Comparison of ENCODE assay signal across 20 cellular contexts in genomic region chr6:18047406-18047805, GRCh38. TPM values are rescaled to one million over a fixed set of nuclear protein-coding genes. Genes with fewer than 3 reads are reported as not detected.
DNase-seq lines count a peak whose midpoint lies in the region; ATAC-seq and TF ChIP-seq lines count a peak whose summit lies in the region.
"Had no signal": no experiment of that assay in that cellular context is flagged by ENCODE, and none has a peak within 500 bp of the region (broad histone marks: within the 10 kb centered on the region; RNA-seq: fewer than 3 reads in every experiment).

No MANE protein-coding gene starts in this region.

- no CpG with 5 or more reads among the region's 2 CpGs for WGBS in IMR-90 (ENCODE audit: extremely low coverage in 2 of 2, insufficient read length in 1 of 2), 2 experiments

- H3K27ac ChIP-seq in IMR-90 (ENCODE audit: insufficient read depth, low read length) (no peak overlapping the region), left lung (no peak overlapping the region)
- H3K27ac ChIP-seq: A549, tibial nerve had no signal

- no peak overlapping the region for H3K14ac ChIP-seq in IMR-90 (replicated peaks; ENCODE audit: low read depth, low read length)

- H2AK5ac ChIP-seq in IMR-90 (ENCODE audit: low read depth, low read length) = no peak overlapping the region

- no peak overlapping the region for H3K56ac ChIP-seq in IMR-90 (ENCODE audit: extremely low read depth, insufficient read depth, low read length)

- no peak overlapping the region for H3K9ac ChIP-seq in IMR-90 (ENCODE audit: low read depth, low read length)

- peaks cover 0 to 19% of the 10 kb centered on the region in 2 donors for H3K27me3 Mint-ChIP-seq in natural killer cell treated with Interleukin-12 subunit alpha and Interleukin-12 subunit beta and Interleukin-15 and Interleukin-18, amount 100 ng/mL, for 72 hours
- H3K27me3 Mint-ChIP-seq in activated CD8-positive, alpha-beta T cell treated with anti-CD3 and anti-CD28 coated beads, Interleukin-2, amount 10 ng/mL, durations not matched to agents 7 days and 5 days (ENCODE audit: low read depth) = peaks cover 3% of the 10 kb centered on the region
- H3K27me3 Mint-ChIP-seq: activated B cell treated with CpG ODN at 0.5 μM for 24 hours, IgD-negative memory B cell had no signal

- no TSS peak for BruUV-seq in IMR-90 (replicated peaks; lab: Mats Ljungman, UMichigan)

- no peak overlapping the region for H2AFZ ChIP-seq in IMR-90 (replicated peaks; ENCODE audit: low read length, poor library complexity)

- H3K27me3 ChIP-seq in IMR-90 (ENCODE audit: control insufficient read depth, insufficient read depth, low read length) (no peaks in the 10 kb centered on the region), left lung (no peaks in the 10 kb centered on the region)
- H3K27me3 ChIP-seq: tibial nerve had no signal

- no peaks in the 10 kb centered on the region for H4K20me1 ChIP-seq in IMR-90 (ENCODE audit: insufficient read depth, low read length)

- DNase-seq in A172 (ENCODE audit: low spot score) = peak; percentile 45
- peak; percentile 84 for DNase-seq in IMR-90
- DNase-seq in cardiac fibroblast (ENCODE audit: low read depth in 2 of 2) = peak; percentile 24 to 49
- no peak for DNase-seq in left lung
- no peak for DNase-seq in natural killer cell treated with Interleukin-12 subunit alpha and Interleukin-12 subunit beta and Interleukin-15 and Interleukin-18, amount 100 ng/mL, for 72 hours (ENCODE audit: low spot score)
- DNase-seq in activated CD8-positive, alpha-beta T cell treated with anti-CD3 and anti-CD28 coated beads, Interleukin-2, amount 10 ng/mL, durations not matched to agents 7 days and 5 days = no peak
- no peak for DNase-seq in T-helper 9 cell
- DNase-seq: activated B cell treated with CpG ODN at 0.5 μM for 24 hours; activated CD8-positive, alpha-beta memory T cell treated with anti-CD3 and anti-CD28 coated beads, Interleukin-2, amount 10 ng/mL, durations not matched to agents 7 days and 5 days; activated naive CD4-positive, alpha-beta T cell treated with Interleukin-2 at 50 U/mL for 16 hours; left ventricle myocardium superior; natural killer cell; NCI-H1436; NCI-H446 treated with DMSO at 0.1 percent for 48 hours; stimulated activated CD4-positive, alpha-beta T cell treated with anti-CD3 and anti-CD28 coated beads, Interleukin-1b, Interleukin-23, amount 100 ng/mL, for 48 hours had no signal

- TF ChIP-seq RAD21 in IMR-90 (IDR thresholded peaks at IDR 0.05; ENCODE audit: low read length) = no peak

- H3K4ac ChIP-seq in IMR-90 (ENCODE audit: low read depth, low read length) = no peak overlapping the region

- dilution Hi-C loops in IMR-90 (cut with HindIII; ENCODE audit: low sequenced_read_pairs, unreplicated experiment) = no loop called here

- H2BK5ac ChIP-seq in IMR-90 (ENCODE audit: low read depth, low read length, poor library complexity, severe bottlenecking) = no peak overlapping the region

- H3K23ac ChIP-seq in IMR-90 (ENCODE audit: low read depth, low read length) = no peak overlapping the region

- H4K91ac ChIP-seq in IMR-90 (ENCODE audit: insufficient read depth, low read depth, low read length) = no peak overlapping the region

- POLR2A ChIA-PET in IMR-90 (lab: Charles Lee; ENCODE audit: unreplicated experiment) = interaction anchor here (0.6 kb wide), 1 partner anchor 59 kb away, joined by 3 read pairs; no protein-coding TSS in a partner anchor
- POLR2A ChIA-PET in activated CD8-positive, alpha-beta T cell treated with anti-CD3 and anti-CD28 coated beads, Interleukin-2, amount 10 ng/mL, durations not matched to agents 7 days and 5 days (lab: Charles Lee) = no interaction called here

- H3K27ac Mint-ChIP-seq in natural killer cell treated with Interleukin-12 subunit alpha and Interleukin-12 subunit beta and Interleukin-15 and Interleukin-18, amount 100 ng/mL, for 72 hours = no peak overlapping the region
- H3K27ac Mint-ChIP-seq in activated CD8-positive, alpha-beta T cell treated with anti-CD3 and anti-CD28 coated beads, Interleukin-2, amount 10 ng/mL, durations not matched to agents 7 days and 5 days = no peak overlapping the region
- H3K27ac Mint-ChIP-seq: activated B cell treated with CpG ODN at 0.5 μM for 24 hours; activated CD8-positive, alpha-beta memory T cell treated with anti-CD3 and anti-CD28 coated beads, Interleukin-2, amount 10 ng/mL, durations not matched to agents 7 days and 5 days; IgD-negative memory B cell; natural killer cell had no signal

- CTCF ChIA-PET in IMR-90 (lab: Yijun Ruan, JAX) = no interaction called here
- CTCF ChIA-PET in activated CD8-positive, alpha-beta T cell treated with anti-CD3 and anti-CD28 coated beads, Interleukin-2, amount 10 ng/mL, durations not matched to agents 7 days and 5 days (lab: Charles Lee) = interaction anchor here (0.7 kb wide), 1 partner anchor 76 kb away, joined by 3 read pairs; no protein-coding TSS in a partner anchor

- intact Hi-C loops in IMR-90 (cut with micrococcal nuclease) (no loop called here), left lung (cut with DNase I) (no loop called here)

- peaks cover 0 to 9% of the 10 kb centered on the region in 2 donors for H3K4me1 Mint-ChIP-seq in natural killer cell treated with Interleukin-12 subunit alpha and Interleukin-12 subunit beta and Interleukin-15 and Interleukin-18, amount 100 ng/mL, for 72 hours (ENCODE audit: low read depth in 2 of 2)
- no peaks in the 10 kb centered on the region for H3K4me1 Mint-ChIP-seq in activated CD8-positive, alpha-beta T cell treated with anti-CD3 and anti-CD28 coated beads, Interleukin-2, amount 10 ng/mL, durations not matched to agents 7 days and 5 days (ENCODE audit: low read depth)
- H3K4me1 Mint-ChIP-seq: activated B cell treated with CpG ODN at 0.5 μM for 24 hours; activated CD8-positive, alpha-beta memory T cell treated with anti-CD3 and anti-CD28 coated beads, Interleukin-2, amount 10 ng/mL, durations not matched to agents 7 days and 5 days; central memory CD8-positive, alpha-beta T cell; natural killer cell had no signal

- peak; percentile 25; the same call in 1 of the 2 replicates for ATAC-seq in IMR-90 (ENCODE audit: low read depth)
- ATAC-seq in left lung = peak; percentile 51
- ATAC-seq in natural killer cell treated with Interleukin-12 subunit alpha and Interleukin-12 subunit beta and Interleukin-15 and Interleukin-18, amount 100 ng/mL, for 72 hours = no peak
- no peak for ATAC-seq in activated CD8-positive, alpha-beta T cell treated with anti-CD3 and anti-CD28 coated beads, Interleukin-2, amount 10 ng/mL, durations not matched to agents 7 days and 5 days
- no peak for ATAC-seq in GM21423 (IDR thresholded peaks at IDR 0.05; ENCODE audit: unreplicated experiment)
- ATAC-seq: A549; activated CD8-positive, alpha-beta memory T cell treated with anti-CD3 and anti-CD28 coated beads, Interleukin-2, amount 10 ng/mL, durations not matched to agents 7 days and 5 days; left ventricle myocardium superior; natural killer cell had no signal

- H3K9me3 ChIP-seq in IMR-90 (ENCODE audit: control insufficient read depth, insufficient read depth, low read length) (no peaks in the 10 kb centered on the region), left lung (no peaks in the 10 kb centered on the region)
- H3K9me3 ChIP-seq: A549, tibial nerve had no signal

- no peak overlapping the region for H3K4me3 Mint-ChIP-seq in natural killer cell treated with Interleukin-12 subunit alpha and Interleukin-12 subunit beta and Interleukin-15 and Interleukin-18, amount 100 ng/mL, for 72 hours
- no peak overlapping the region for H3K4me3 Mint-ChIP-seq in activated CD8-positive, alpha-beta T cell treated with anti-CD3 and anti-CD28 coated beads, Interleukin-2, amount 10 ng/mL, durations not matched to agents 7 days and 5 days
- H3K4me3 Mint-ChIP-seq: activated B cell treated with CpG ODN at 0.5 μM for 24 hours; activated CD8-positive, alpha-beta memory T cell treated with anti-CD3 and anti-CD28 coated beads, Interleukin-2, amount 10 ng/mL, durations not matched to agents 7 days and 5 days; central memory CD8-positive, alpha-beta T cell; IgD-negative memory B cell; natural killer cell had no signal

- H4K5ac ChIP-seq in IMR-90 (ENCODE audit: low read depth, low read length) = no peak overlapping the region

- no peak overlapping the region for H3K4me3 ChIP-seq in IMR-90 (ENCODE audit: insufficient read depth, low read depth, low read length)
- H3K4me3 ChIP-seq in cardiac fibroblast (replicated peaks in 1 of 2; ENCODE audit: low read depth in 2 of 2, low read length in 2 of 2) = no peak overlapping the region
- H3K4me3 ChIP-seq in left lung = no peak overlapping the region
- H3K4me3 ChIP-seq: A549, tibial nerve had no signal

- H3K4me1 ChIP-seq in IMR-90 (ENCODE audit: control insufficient read depth, insufficient read depth, low read length) = peaks cover 7% of the 10 kb centered on the region
- H3K4me1 ChIP-seq in left lung = peaks cover 8% of the 10 kb centered on the region in 2 donors

- no peak overlapping the region for H2BK15ac ChIP-seq in IMR-90 (ENCODE audit: low read depth, low read length)

- no peaks in the 10 kb centered on the region for H3K36me3 Mint-ChIP-seq in natural killer cell treated with Interleukin-12 subunit alpha and Interleukin-12 subunit beta and Interleukin-15 and Interleukin-18, amount 100 ng/mL, for 72 hours
- no peaks in the 10 kb centered on the region for H3K36me3 Mint-ChIP-seq in activated CD8-positive, alpha-beta T cell treated with anti-CD3 and anti-CD28 coated beads, Interleukin-2, amount 10 ng/mL, durations not matched to agents 7 days and 5 days (ENCODE audit: low read depth)
- H3K36me3 Mint-ChIP-seq: activated CD8-positive, alpha-beta memory T cell treated with anti-CD3 and anti-CD28 coated beads, Interleukin-2, amount 10 ng/mL, durations not matched to agents 7 days and 5 days; natural killer cell had no signal

- H2AK9ac ChIP-seq in IMR-90 (replicated peaks; ENCODE audit: low read depth, low read length, poor library complexity) = no peak overlapping the region

- in situ Hi-C loops in IMR-90 (cut with MboI; ENCODE audit: low sequenced_read_pairs) = no loop called here

- H2BK20ac ChIP-seq in IMR-90 (ENCODE audit: low read depth, low read length) = no peak overlapping the region

- H3K36me3 ChIP-seq in IMR-90 (ENCODE audit: control insufficient read depth, insufficient read depth, low read length) (no peaks in the 10 kb centered on the region), left lung (no peaks in the 10 kb centered on the region)
- H3K36me3 ChIP-seq: tibial nerve had no signal

- H3K18ac ChIP-seq in IMR-90 (ENCODE audit: low read depth, low read length) = no peak overlapping the region

- H3K9me3 Mint-ChIP-seq in natural killer cell treated with Interleukin-12 subunit alpha and Interleukin-12 subunit beta and Interleukin-15 and Interleukin-18, amount 100 ng/mL, for 72 hours = no peaks in the 10 kb centered on the region
- H3K9me3 Mint-ChIP-seq in activated CD8-positive, alpha-beta T cell treated with anti-CD3 and anti-CD28 coated beads, Interleukin-2, amount 10 ng/mL, durations not matched to agents 7 days and 5 days (ENCODE audit: insufficient read depth) = no peaks in the 10 kb centered on the region
- H3K9me3 Mint-ChIP-seq: activated B cell treated with CpG ODN at 0.5 μM for 24 hours; central memory CD8-positive, alpha-beta T cell; IgD-negative memory B cell; natural killer cell had no signal

- TF ChIP-seq POLR2A in IMR-90 (IDR thresholded peaks at IDR 0.05; ENCODE audit: low read depth, low read length) = no peak

- H3K4me2 ChIP-seq in IMR-90 (ENCODE audit: low read depth, low read length) = no peak overlapping the region
- H3K4me2 ChIP-seq: A549 had no signal

- no peaks in the 10 kb centered on the region for H3K79me1 ChIP-seq in IMR-90 (ENCODE audit: low read depth in 1 of 2, low read length in 2 of 2)

- H2BK120ac ChIP-seq in IMR-90 (ENCODE audit: low read depth, low read length) = no peak overlapping the region

- H3K9me1 ChIP-seq in IMR-90 (ENCODE audit: insufficient read depth, low read length) = no peaks in the 10 kb centered on the region

- TF ChIP-seq CTCF in IMR-90 (conservative IDR thresholded peaks at IDR 0.05; ENCODE audit: low read depth, low read length) (no peak), cardiac fibroblast (IDR thresholded peaks at IDR 0.05; ENCODE audit: low read depth, low read length) (no peak), left lung (IDR thresholded peaks at IDR 0.05) (no peak)

- H4K8ac ChIP-seq in IMR-90 (ENCODE audit: low read depth in 2 of 2, low read length in 2 of 2) = no peak overlapping the region

RNA-seq across cellular contexts. Expression of gene KIF13A, which starts 60.0 kb away (rescaled TPM):
- total RNA-seq in A172 (2014; rRNA removed; shearing (Covaris generic)) = 22.9 and 25.9 TPM in 2 replicates
- total RNA-seq in IMR-90 (2012; rRNA removed) = 51.8 and 53.0 TPM in 2 replicates
- polyA plus RNA-seq in IMR-90 (2012; rRNA removed) = 22.5 and 23.3 TPM in 2 replicates
- 8.8 and 10.9 TPM in 2 replicates for polyA plus RNA-seq in IMR-90 (2012; cell fraction: cytosol; rRNA removed)
- 8.3 and 25.8 TPM in 2 replicates for polyA plus RNA-seq in IMR-90 (2012; cell fraction: nucleus; rRNA removed; ENCODE audit: low replicate concordance)
- 10 to 100 TPM; 42.7 to 49.3 TPM for total RNA-seq in left lung
- 10 to 100 TPM in 1 of 2 donors, 1 to 10 TPM in 1; 8.2 to 33.6 TPM for total RNA-seq in natural killer cell treated with Interleukin-12 subunit alpha and Interleukin-12 subunit beta and Interleukin-15 and Interleukin-18, amount 100 ng/mL, for 72 hours
- total RNA-seq in activated CD8-positive, alpha-beta T cell treated with anti-CD3 and anti-CD28 coated beads, Interleukin-2, amount 10 ng/mL, durations not matched to agents 7 days and 5 days = not detected

Comparison
In these comparisons a context has a peak if more than half of its experiments do, and no peak if none do; other contexts are left out.
1. DNase-seq: peak in A172 (single experiment), IMR-90 (single experiment) and cardiac fibroblast (2 of 2); none in left lung (0 of 2), natural killer cell treated with Interleukin-12 subunit alpha and Interleukin-12 subunit beta and Interleukin-15 and Interleukin-18, amount 100 ng/mL, for 72 hours (single experiment), activated CD8-positive, alpha-beta T cell treated with anti-CD3 and anti-CD28 coated beads, Interleukin-2, amount 10 ng/mL, durations not matched to agents 7 days and 5 days (single experiment) and T-helper 9 cell (single experiment).
2. ATAC-seq: peak in IMR-90 (single experiment) and left lung (single experiment); none in natural killer cell treated with Interleukin-12 subunit alpha and Interleukin-12 subunit beta and Interleukin-15 and Interleukin-18, amount 100 ng/mL, for 72 hours (0 of 2), activated CD8-positive, alpha-beta T cell treated with anti-CD3 and anti-CD28 coated beads, Interleukin-2, amount 10 ng/mL, durations not matched to agents 7 days and 5 days (single experiment) and GM21423 (single experiment).
3. RNA of gene KIF13A, which starts 60.0 kb away (total RNA-seq): 51.8 to 53.0 TPM in IMR-90, 42.7 to 49.3 TPM in left lung, 8.2 to 33.6 TPM in natural killer cell treated with Interleukin-12 subunit alpha and Interleukin-12 subunit beta and Interleukin-15 and Interleukin-18, amount 100 ng/mL, for 72 hours and 22.9 to 25.9 TPM in A172; not detected in activated CD8-positive, alpha-beta T cell treated with anti-CD3 and anti-CD28 coated beads, Interleukin-2, amount 10 ng/mL, durations not matched to agents 7 days and 5 days; every median in the first group is over 4 times any median in the second.